ENCODE assay signal across 19 cellular contexts in genomic region chr13:65417953-65418352, GRCh38.
DNase-seq lines count a peak whose midpoint lies in the region; ATAC-seq and FAIRE-seq lines count a peak whose summit lies in the region.
"Had no signal": no experiment of that assay in that cellular context is flagged by ENCODE, and none has a peak within 500 bp of the region (broad histone marks: within the 10 kb centered on the region; RNA-seq: fewer than 3 reads in every experiment).

No MANE protein-coding gene starts in this region.

- no peak overlapping the region for H4K8ac ChIP-seq in mesenchymal stem cell (ENCODE audit: low read length)

- H3K23ac ChIP-seq in mesenchymal stem cell (ENCODE audit: low read length in 2 of 2): no peak overlapping the region

- H2AK5ac ChIP-seq in mesenchymal stem cell (ENCODE audit: low read length, severe bottlenecking): no peak overlapping the region

- no peak overlapping the region for H3K27ac ChIP-seq in mesenchymal stem cell (ENCODE audit: low read length, poor library complexity, severe bottlenecking)
- H3K27ac ChIP-seq: BLaER1 had no signal

- H3K18ac ChIP-seq in mesenchymal stem cell (ENCODE audit: low read depth in 1 of 2, low read length in 2 of 2): no peak overlapping the region

- no peaks in the 10 kb centered on the region for H3K79me1 ChIP-seq in mesenchymal stem cell (replicated peaks; ENCODE audit: low read length, poor library complexity, severe bottlenecking)

- no peak overlapping the region for H2BK5ac ChIP-seq in mesenchymal stem cell (ENCODE audit: low read depth, low read length, poor library complexity, severe bottlenecking)

- H3K4me1 ChIP-seq in mesenchymal stem cell (ENCODE audit: control insufficient read depth, insufficient read depth, low read depth, low read length): no peaks in the 10 kb centered on the region
- H3K4me1 ChIP-seq: BLaER1 had no signal

- no peak overlapping the region for H4K91ac ChIP-seq in mesenchymal stem cell (ENCODE audit: low read length)

- ATAC-seq in activated T-cell treated with anti-CD3 and anti-CD28 coated beads, Interleukin-2, amount 50 U/mL, for 4 hours: no peak
- ATAC-seq in HG03108 (IDR thresholded peaks at IDR 0.05; ENCODE audit: unreplicated experiment): no peak

- H3K27me3 Mint-ChIP-seq in activated T-cell treated with anti-CD3 and anti-CD28 coated beads, Interleukin-2, amount 50 U/mL, for 4 hours (ENCODE audit: low read depth): no peaks in the 10 kb centered on the region
- H3K27me3 Mint-ChIP-seq: CD4-positive, alpha-beta memory T cell had no signal

- 17% methylated on average over 1 of the region's 1 CpG for WGBS in mesenchymal stem cell

- no peak overlapping the region for H3K14ac ChIP-seq in mesenchymal stem cell (ENCODE audit: low read length in 2 of 2)

- H2BK120ac ChIP-seq in mesenchymal stem cell (ENCODE audit: low read depth, low read length): no peak overlapping the region

- peaks cover 15% of the 10 kb centered on the region for H3K9me3 Mint-ChIP-seq in activated T-cell treated with anti-CD3 and anti-CD28 coated beads, Interleukin-2, amount 50 U/mL, for 4 hours

- no peaks in the 10 kb centered on the region for H3K27me3 ChIP-seq in mesenchymal stem cell (ENCODE audit: control insufficient read depth in 1 of 2, insufficient read depth in 1 of 2, low read length in 2 of 2)
- H3K27me3 ChIP-seq: BLaER1 had no signal

- H2BK15ac ChIP-seq in mesenchymal stem cell (ENCODE audit: low read depth, poor library complexity, severe bottlenecking): no peak overlapping the region

- no peak overlapping the region for H3K4me3 ChIP-seq in mesenchymal stem cell (ENCODE audit: insufficient read depth in 1 of 2, low read depth in 1 of 2, low read length in 2 of 2)
- H3K4me3 ChIP-seq: BLaER1 had no signal

- no peak overlapping the region for H3K4me2 ChIP-seq in mesenchymal stem cell (ENCODE audit: low read length, poor library complexity, severe bottlenecking)
- H3K4me2 ChIP-seq: BLaER1 had no signal

- no peak overlapping the region for H3K4ac ChIP-seq in mesenchymal stem cell (ENCODE audit: low read depth in 1 of 2, low read length in 2 of 2)

- H2BK12ac ChIP-seq in mesenchymal stem cell (ENCODE audit: low read length in 2 of 2): no peak overlapping the region

- H3K36me3 ChIP-seq in mesenchymal stem cell (ENCODE audit: control insufficient read depth in 1 of 2, insufficient read depth in 2 of 2, low read depth in 1 of 2, low read length in 2 of 2): no peaks in the 10 kb centered on the region
- H3K36me3 ChIP-seq: BLaER1 had no signal

- peak; percentile 38 for DNase-seq in EL
- DNase-seq in HTR-8/SVneo (ENCODE audit: insufficient read length, low spot score): peak; percentile 2
- peak; percentile 25 for DNase-seq in amniotic epithelial cell (ENCODE audit: low read depth)
- DNase-seq in mesenchymal stem cell: peak; percentile 11
- no peak for DNase-seq in NCI-H1092 (lab: John Stamatoyannopoulos, UW)
- no peak for DNase-seq in activated T-cell treated with anti-CD3 and anti-CD28 coated beads, Interleukin-2, amount 50 U/mL, for 4 hours
- DNase-seq: CD4-positive, alpha-beta memory T cell; DMS153; GOT3; MM.1S; NCI-H1092 treated with DMSO at 0.1 percent for 48 hours; NCI-H1694 treated with DMSO at 0.1 percent for 48 hours; NK-92 treated with Interleukin-12 subunit alpha and Interleukin-12 subunit beta, amount 100 ng/mL, for 24 hours; RPMI8226; SHP77 treated with DMSO at 0.1 percent for 48 hours had no signal

- H2AFZ ChIP-seq in mesenchymal stem cell (ENCODE audit: low read depth, low read length): no peak overlapping the region

- H3K4me1 Mint-ChIP-seq in activated T-cell treated with anti-CD3 and anti-CD28 coated beads, Interleukin-2, amount 50 U/mL, for 4 hours (ENCODE audit: low read depth): no peaks in the 10 kb centered on the region
- H3K4me1 Mint-ChIP-seq: CD4-positive, alpha-beta memory T cell had no signal

- no peaks in the 10 kb centered on the region for H3K9me3 ChIP-seq in mesenchymal stem cell (ENCODE audit: control insufficient read depth, low read length)
- H3K9me3 ChIP-seq: BLaER1 had no signal

- no peak overlapping the region for H3K9ac ChIP-seq in mesenchymal stem cell (ENCODE audit: low read length)
- H3K9ac ChIP-seq: BLaER1 had no signal

- no peak overlapping the region for H3K4me3 Mint-ChIP-seq in activated T-cell treated with anti-CD3 and anti-CD28 coated beads, Interleukin-2, amount 50 U/mL, for 4 hours
- H3K4me3 Mint-ChIP-seq: CD4-positive, alpha-beta memory T cell had no signal

- FAIRE-seq in HTR-8/SVneo (lab: Jason Lieb, UNC): no peak
- FAIRE-seq: GM12892, GM18507 had no signal

- no peaks in the 10 kb centered on the region for H3K36me3 Mint-ChIP-seq in activated T-cell treated with anti-CD3 and anti-CD28 coated beads, Interleukin-2, amount 50 U/mL, for 4 hours (ENCODE audit: insufficient read depth)
- H3K36me3 Mint-ChIP-seq: CD4-positive, alpha-beta memory T cell had no signal

Comparison
In these comparisons a context has a peak if more than half of its experiments do, and no peak if none do; other contexts are left out.
1. DNase-seq: peak in EL (single experiment), HTR-8/SVneo (single experiment), amniotic epithelial cell (single experiment) and mesenchymal stem cell (single experiment); none in NCI-H1092 (single experiment) and activated T-cell treated with anti-CD3 and anti-CD28 coated beads, Interleukin-2, amount 50 U/mL, for 4 hours (single experiment).